Comparison of ENCODE assay signal across 9 cellular contexts in the genomic region with DNA sequence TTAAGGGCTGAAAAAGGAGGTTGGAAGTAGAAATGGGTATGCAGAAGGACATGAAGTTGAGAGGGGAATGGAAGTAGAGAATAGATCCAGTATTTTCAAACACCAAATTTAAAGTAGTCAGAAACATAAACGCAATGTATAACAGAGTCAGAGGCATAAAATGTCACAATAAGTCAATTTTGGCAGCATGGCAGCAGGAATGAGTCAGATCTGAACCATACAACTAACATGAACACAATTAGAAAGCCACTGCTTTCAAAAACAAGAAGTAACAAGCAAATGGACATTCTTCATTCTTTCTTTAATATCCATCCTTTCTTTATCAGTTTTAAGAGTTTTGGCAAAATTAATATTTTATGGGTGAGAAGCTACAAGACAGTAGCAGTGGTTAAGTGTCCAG. TPM values are rescaled to one million over a fixed set of nuclear protein-coding genes. Genes with fewer than 3 reads are reported as not detected.
DNase-seq lines count a peak whose midpoint lies in the region; ATAC-seq and TF ChIP-seq lines count a peak whose summit lies in the region.
"Had no signal": no experiment of that assay in that cellular context is flagged by ENCODE, and none has a peak within 500 bp of the region (broad histone marks: within the 10 kb centered on the region; RNA-seq: fewer than 3 reads in every experiment).

No MANE protein-coding gene starts in this region.

- H4K91ac ChIP-seq in mesenchymal stem cell (ENCODE audit: low read length) = no peak overlapping the region

- H2AFZ ChIP-seq in mesenchymal stem cell (ENCODE audit: low read depth, low read length) = no peak overlapping the region

- TF ChIP-seq CTCF in DOHH2 (IDR thresholded peaks at IDR 0.05; ENCODE audit: low read depth, low read length, poor library complexity, severe bottlenecking) (no peak), lower leg skin (IDR thresholded peaks at IDR 0.05) (no peak)

- WGBS in mesenchymal stem cell = 80% methylated on average over 1 of the region's 1 CpG
- WGBS in lower leg skin, 2 donors = 51 to 59% methylated on average over 1 of the region's 1 CpG

- H3K14ac ChIP-seq in mesenchymal stem cell (ENCODE audit: low read length in 2 of 2) = no peak overlapping the region

- H3K18ac ChIP-seq in mesenchymal stem cell (ENCODE audit: low read depth in 1 of 2, low read length in 2 of 2) = no peak overlapping the region

- H2BK15ac ChIP-seq in mesenchymal stem cell (ENCODE audit: low read depth, poor library complexity, severe bottlenecking) = no peak overlapping the region

- peaks cover 68% of the 10 kb centered on the region for H3K36me3 ChIP-seq in DOHH2 (ENCODE audit: control insufficient read depth, low read length)
- peaks cover 0 to 15% of the 10 kb centered on the region in 2 experiments for H3K36me3 ChIP-seq in mesenchymal stem cell (ENCODE audit: control insufficient read depth in 1 of 2, insufficient read depth in 2 of 2, low read depth in 1 of 2, low read length in 2 of 2)

- H3K4me1 ChIP-seq in DOHH2 (ENCODE audit: control insufficient read depth, low read length) (peaks cover 41% of the 10 kb centered on the region), mesenchymal stem cell (ENCODE audit: control insufficient read depth, insufficient read depth, low read depth, low read length) (peaks cover 4% of the 10 kb centered on the region)

- H3K23ac ChIP-seq in mesenchymal stem cell (ENCODE audit: low read length in 2 of 2) = no peak overlapping the region

- H3K79me1 ChIP-seq in mesenchymal stem cell (replicated peaks; ENCODE audit: low read length, poor library complexity, severe bottlenecking) = no peaks in the 10 kb centered on the region

- H3K9me3 ChIP-seq in DOHH2 (ENCODE audit: control insufficient read depth, insufficient read depth, low read length) (no peaks in the 10 kb centered on the region), mesenchymal stem cell (ENCODE audit: control insufficient read depth, low read length) (no peaks in the 10 kb centered on the region)

- H2AK5ac ChIP-seq in mesenchymal stem cell (ENCODE audit: low read length, severe bottlenecking) = no peak overlapping the region

- no peak overlapping the region for H2BK12ac ChIP-seq in mesenchymal stem cell (ENCODE audit: low read length in 2 of 2)

- peak overlapping the region; percentile 93 for H3K27ac Mint-ChIP-seq in activated T-helper 17 cell treated with anti-CD3 and anti-CD28 coated beads, Interleukin-2, amount 50 U/mL, for 72 hours

- no peaks in the 10 kb centered on the region for H3K27me3 Mint-ChIP-seq in activated T-helper 17 cell treated with anti-CD3 and anti-CD28 coated beads, Interleukin-2, amount 50 U/mL, for 72 hours

- no peak overlapping the region for H2BK120ac ChIP-seq in mesenchymal stem cell (ENCODE audit: low read depth, low read length)

- H3K4me3 Mint-ChIP-seq in activated T-helper 17 cell treated with anti-CD3 and anti-CD28 coated beads, Interleukin-2, amount 50 U/mL, for 72 hours = peak overlapping the region; percentile 95

- H3K9me2 ChIP-seq in DOHH2 (replicated peaks; ENCODE audit: control insufficient read depth, low read length) = no peaks in the 10 kb centered on the region

- peak overlapping the region; percentile 79 for H3K4me3 ChIP-seq in DOHH2 (ENCODE audit: low read length)
- peak overlapping the region in 1 of 2 experiments; percentile 99 for H3K4me3 ChIP-seq in mesenchymal stem cell (ENCODE audit: insufficient read depth in 1 of 2, low read depth in 1 of 2, low read length in 2 of 2)
- H3K4me3 ChIP-seq in lower leg skin (ENCODE audit: low read depth, poor library complexity, severe bottlenecking) = no peak overlapping the region

- no peak for TF ChIP-seq POLR2A in lower leg skin (IDR thresholded peaks at IDR 0.05)

- H3F3A ChIP-seq in DOHH2 (ENCODE audit: control insufficient read depth, insufficient read depth) = no peaks in the 10 kb centered on the region

- no peak for ATAC-seq in activated T-helper 17 cell treated with anti-CD3 and anti-CD28 coated beads, Interleukin-2, amount 50 U/mL, for 72 hours (replicated peaks)
- ATAC-seq in GM21717 (IDR thresholded peaks at IDR 0.05; ENCODE audit: unreplicated experiment) (no peak), GM19035 (IDR thresholded peaks at IDR 0.05; ENCODE audit: unreplicated experiment) (no peak)

- DNase-seq in HS-5 (ENCODE audit: low read depth) (peak; percentile 42), mesenchymal stem cell (peak; percentile 41), lower leg skin (ENCODE audit: low spot score in 2 of 2) (no peak)
- DNase-seq in activated CD8-positive, alpha-beta memory T cell treated with anti-CD3 and anti-CD28 coated beads, Interleukin-2, amount 50 U/mL, for 4 hours = no peak
- DNase-seq: Right ventricle myocardium superior had no signal

- no peaks in the 10 kb centered on the region for H3K9me3 Mint-ChIP-seq in activated T-helper 17 cell treated with anti-CD3 and anti-CD28 coated beads, Interleukin-2, amount 50 U/mL, for 72 hours

- peaks cover 84% of the 10 kb centered on the region for H3K79me2 ChIP-seq in DOHH2 (ENCODE audit: control insufficient read depth, low read length)

- H3K36me3 Mint-ChIP-seq in activated T-helper 17 cell treated with anti-CD3 and anti-CD28 coated beads, Interleukin-2, amount 50 U/mL, for 72 hours (ENCODE audit: low read depth) = peaks cover 64% of the 10 kb centered on the region

- peaks cover 31% of the 10 kb centered on the region for H4K20me1 ChIP-seq in DOHH2 (ENCODE audit: control insufficient read depth, insufficient read depth, low read depth, low read length)

- peaks cover 32% of the 10 kb centered on the region for H3K4me1 Mint-ChIP-seq in activated T-helper 17 cell treated with anti-CD3 and anti-CD28 coated beads, Interleukin-2, amount 50 U/mL, for 72 hours

- no peak overlapping the region for H4K8ac ChIP-seq in mesenchymal stem cell (ENCODE audit: low read length)

- H2BK5ac ChIP-seq in mesenchymal stem cell (ENCODE audit: low read depth, low read length, poor library complexity, severe bottlenecking) = no peak overlapping the region

- H3K27ac ChIP-seq in DOHH2 (ENCODE audit: low read depth, low read length) (no peak overlapping the region), mesenchymal stem cell (ENCODE audit: low read length, poor library complexity, severe bottlenecking) (no peak overlapping the region)

- no peaks in the 10 kb centered on the region for H3K27me3 ChIP-seq in DOHH2 (ENCODE audit: control insufficient read depth, low read length)
- no peaks in the 10 kb centered on the region for H3K27me3 ChIP-seq in mesenchymal stem cell (ENCODE audit: control insufficient read depth in 1 of 2, insufficient read depth in 1 of 2, low read length in 2 of 2)

- H3K9ac ChIP-seq in mesenchymal stem cell (ENCODE audit: low read length) = no peak overlapping the region

- H3K4ac ChIP-seq in mesenchymal stem cell (ENCODE audit: low read depth in 1 of 2, low read length in 2 of 2) = no peak overlapping the region

- intact Hi-C loops in lower leg skin (cut with DNase I; ENCODE audit: low total_unique reads) = no loop called here

- H3K4me2 ChIP-seq in DOHH2 (ENCODE audit: low read length) (peak overlapping the region; percentile 69), mesenchymal stem cell (ENCODE audit: low read length, poor library complexity, severe bottlenecking) (no peak overlapping the region)

RNA-seq across cellular contexts. Expression of gene CHORDC1, which starts 2.5 kb away (rescaled TPM):
- total RNA-seq in activated T-helper 17 cell treated with anti-CD3 and anti-CD28 coated beads, Interleukin-2, amount 50 U/mL, for 72 hours = 100 to 1,000 TPM in 1 of 2 donors, 10 to 100 TPM in 1; 42.9 to 110 TPM
- polyA plus RNA-seq in mesenchymal stem cell (2013, experiment 1 of 2) = 24.1 TPM
- polyA plus RNA-seq in mesenchymal stem cell (2013, experiment 2 of 2) = 24.1 TPM
- total RNA-seq in lower leg skin = 10 to 100 TPM; 18.8 to 29.8 (median 23.3) TPM

Comparison
In these comparisons a context has a peak if more than half of its experiments do, and no peak if none do; other contexts are left out.
1. DNase-seq: peak in HS-5 (single experiment) and mesenchymal stem cell (single experiment); none in lower leg skin (0 of 2) and activated CD8-positive, alpha-beta memory T cell treated with anti-CD3 and anti-CD28 coated beads, Interleukin-2, amount 50 U/mL, for 4 hours (single experiment).